23 cellular contexts compared by ENCODE assay signal in genomic region chr13:47281981-47282380, GRCh38.
DNase-seq lines count a peak whose midpoint lies in the region; ATAC-seq and TF ChIP-seq lines count a peak whose summit lies in the region.
"Had no signal": no experiment of that assay in that cellular context is flagged by ENCODE, and none has a peak within 500 bp of the region (broad histone marks: within the 10 kb centered on the region; RNA-seq: fewer than 3 reads in every experiment).

No MANE protein-coding gene starts in this region.

- H4K20me1 ChIP-seq in PC-3 (ENCODE audit: low read length): no peaks in the 10 kb centered on the region
- H4K20me1 ChIP-seq: BLaER1 had no signal

- peak; percentile 11; the same call in 1 of the 2 replicates for ATAC-seq in PC-3
- ATAC-seq: GM12878 had no signal

- no peak for DNase-seq in PC-3
- DNase-seq in head of caudate nucleus: peak in 27 of 42 donors; percentile 1 to 72 (median 27)
- no peak for DNase-seq in neural crest cell (ENCODE audit: low read depth, low spot score)
- no peak for DNase-seq in activated T-helper 1 cell treated with anti-CD3 and anti-CD28 coated beads, Interleukin-12 subunit alpha, Interleukin-12 subunit beta, Interleukin-2, Interleukin-4 antibody, amounts not matched to agents 30 ng/mL and 10 ng/mL and 1 ng/mL, durations not matched to agents 14 hours and 24 hours and 36 hours (ENCODE audit: low spot score)
- no peak for DNase-seq in dermis blood vessel endothelial cell
- no peak for DNase-seq in NCI-H1417 (lab: John Stamatoyannopoulos, UW)
- DNase-seq: 8988T; ACHN; BE2C; C1 segment of cervical spinal cord; CD4-positive, alpha-beta memory T cell; CD4-positive, CD25-positive, alpha-beta regulatory T cell; CD8-positive, alpha-beta memory T cell; COR-L47; DMS 273 treated with DMSO at 0.1 percent for 48 hours; DMS153; DMS79; DND-41; EL; GDM1 had no signal

- no peaks in the 10 kb centered on the region for H3K36me3 ChIP-seq in PC-3 (ENCODE audit: low read depth, low read length)
- H3K36me3 ChIP-seq: BE2C, BLaER1 had no signal

- H3K9me3 Mint-ChIP-seq in neural crest cell: no peaks in the 10 kb centered on the region
- no peaks in the 10 kb centered on the region for H3K9me3 Mint-ChIP-seq in activated T-helper 1 cell treated with anti-CD3 and anti-CD28 coated beads, Interleukin-12 subunit alpha, Interleukin-12 subunit beta, Interleukin-2, Interleukin-4 antibody, amounts not matched to agents 30 ng/mL and 10 ng/mL and 1 ng/mL, durations not matched to agents 14 hours and 24 hours and 36 hours

- H3K4me1 Mint-ChIP-seq in neural crest cell: peaks cover 8% of the 10 kb centered on the region
- H3K4me1 Mint-ChIP-seq in activated T-helper 1 cell treated with anti-CD3 and anti-CD28 coated beads, Interleukin-12 subunit alpha, Interleukin-12 subunit beta, Interleukin-2, Interleukin-4 antibody, amounts not matched to agents 30 ng/mL and 10 ng/mL and 1 ng/mL, durations not matched to agents 14 hours and 24 hours and 36 hours (ENCODE audit: low read depth): no peaks in the 10 kb centered on the region
- H3K4me1 Mint-ChIP-seq: CD14-positive monocyte; CD4-positive, alpha-beta memory T cell; CD4-positive, CD25-positive, alpha-beta regulatory T cell; CD8-positive, alpha-beta memory T cell had no signal

- H2AFZ ChIP-seq in PC-3 (ENCODE audit: low read length): no peak overlapping the region

- H3K4me2 ChIP-seq in PC-3 (ENCODE audit: low read length): no peak overlapping the region
- H3K4me2 ChIP-seq: BLaER1 had no signal

- peak overlapping the region; percentile 24 for H3K27ac ChIP-seq in PC-3 (ENCODE audit: low read length)
- H3K27ac ChIP-seq: BLaER1 had no signal

- H3K27me3 Mint-ChIP-seq in neural crest cell (ENCODE audit: low read depth): no peaks in the 10 kb centered on the region
- no peaks in the 10 kb centered on the region for H3K27me3 Mint-ChIP-seq in activated T-helper 1 cell treated with anti-CD3 and anti-CD28 coated beads, Interleukin-12 subunit alpha, Interleukin-12 subunit beta, Interleukin-2, Interleukin-4 antibody, amounts not matched to agents 30 ng/mL and 10 ng/mL and 1 ng/mL, durations not matched to agents 14 hours and 24 hours and 36 hours (ENCODE audit: insufficient read depth)
- H3K27me3 Mint-ChIP-seq: CD4-positive, alpha-beta memory T cell; CD4-positive, CD25-positive, alpha-beta regulatory T cell had no signal

- H3K9ac ChIP-seq in PC-3 (ENCODE audit: low read length): no peak overlapping the region
- H3K9ac ChIP-seq: BLaER1 had no signal

- CTCF ChIA-PET in PC-3 (lab: Charles Lee): no interaction called here

- H3K36me3 Mint-ChIP-seq in neural crest cell (ENCODE audit: low read depth): no peaks in the 10 kb centered on the region
- no peaks in the 10 kb centered on the region for H3K36me3 Mint-ChIP-seq in activated T-helper 1 cell treated with anti-CD3 and anti-CD28 coated beads, Interleukin-12 subunit alpha, Interleukin-12 subunit beta, Interleukin-2, Interleukin-4 antibody, amounts not matched to agents 30 ng/mL and 10 ng/mL and 1 ng/mL, durations not matched to agents 14 hours and 24 hours and 36 hours (ENCODE audit: low read depth)
- H3K36me3 Mint-ChIP-seq: CD14-positive monocyte; CD4-positive, alpha-beta memory T cell; CD4-positive, CD25-positive, alpha-beta regulatory T cell; CD8-positive, alpha-beta memory T cell had no signal

- no peaks in the 10 kb centered on the region for H3K79me2 ChIP-seq in PC-3 (ENCODE audit: low read length)

- H3F3A ChIP-seq in PC-3 (ENCODE audit: low read length, unreplicated experiment): no peaks in the 10 kb centered on the region

- BruUV-seq in PC-3 (replicated peaks; lab: Mats Ljungman, UMichigan): no TSS peak

- peaks cover 22% of the 10 kb centered on the region for H3K4me1 ChIP-seq in PC-3 (ENCODE audit: insufficient read depth, low read length)
- H3K4me1 ChIP-seq: BE2C, BLaER1 had no signal

- no peaks in the 10 kb centered on the region for H3K9me2 ChIP-seq in PC-3 (replicated peaks; ENCODE audit: low read length)

- intact Hi-C loops in PC-3 (cut with micrococcal nuclease) (loop anchor here (10.0 kb wide), 2 partner anchors 67 to 247 kb away; no protein-coding TSS in a partner anchor), head of caudate nucleus (cut with DNase I) (no loop called here)
- intact Hi-C loops in activated T-helper 1 cell treated with anti-CD3 and anti-CD28 coated beads, Interleukin-12 subunit alpha, Interleukin-12 subunit beta, Interleukin-2, Interleukin-4 antibody, amounts not matched to agents 30 ng/mL and 10 ng/mL and 1 ng/mL, durations not matched to agents 14 hours and 24 hours and 36 hours (cut with micrococcal nuclease): no loop called here

- no peak overlapping the region for H3K4me3 ChIP-seq in PC-3 (ENCODE audit: low read length)
- H3K4me3 ChIP-seq: BLaER1, GM12878 had no signal

- POLR2A ChIA-PET in PC-3 (lab: Charles Lee; ENCODE audit: unreplicated experiment): no interaction called here

- H3K27ac Mint-ChIP-seq in neural crest cell (ENCODE audit: unreplicated experiment): peak overlapping the region; percentile 12
- no peak overlapping the region for H3K27ac Mint-ChIP-seq in activated T-helper 1 cell treated with anti-CD3 and anti-CD28 coated beads, Interleukin-12 subunit alpha, Interleukin-12 subunit beta, Interleukin-2, Interleukin-4 antibody, amounts not matched to agents 30 ng/mL and 10 ng/mL and 1 ng/mL, durations not matched to agents 14 hours and 24 hours and 36 hours
- H3K27ac Mint-ChIP-seq: CD14-positive monocyte; CD4-positive, alpha-beta memory T cell; CD4-positive, CD25-positive, alpha-beta regulatory T cell; CD8-positive, alpha-beta memory T cell had no signal

- TF ChIP-seq CTCF in PC-3 (conservative IDR thresholded peaks at IDR 0.05; ENCODE audit: low read depth, low read length) (no peak), neural crest cell (conservative IDR thresholded peaks at IDR 0.05) (no peak)

- H3K9me3 ChIP-seq in PC-3 (ENCODE audit: low read length): no peaks in the 10 kb centered on the region
- H3K9me3 ChIP-seq: BE2C, BLaER1 had no signal

- no peaks in the 10 kb centered on the region for H3K27me3 ChIP-seq in PC-3 (ENCODE audit: low read length)
- H3K27me3 ChIP-seq: BLaER1 had no signal

- H3K4me3 Mint-ChIP-seq in neural crest cell: no peak overlapping the region
- H3K4me3 Mint-ChIP-seq in activated T-helper 1 cell treated with anti-CD3 and anti-CD28 coated beads, Interleukin-12 subunit alpha, Interleukin-12 subunit beta, Interleukin-2, Interleukin-4 antibody, amounts not matched to agents 30 ng/mL and 10 ng/mL and 1 ng/mL, durations not matched to agents 14 hours and 24 hours and 36 hours: no peak overlapping the region
- H3K4me3 Mint-ChIP-seq: CD14-positive monocyte; CD4-positive, alpha-beta memory T cell; CD4-positive, CD25-positive, alpha-beta regulatory T cell; CD8-positive, alpha-beta memory T cell had no signal

Comparison
In these comparisons a context has a peak if more than half of its experiments do, and no peak if none do; other contexts are left out.
1. DNase-seq: peak in head of caudate nucleus (27 of 42); none in PC-3 (single experiment), neural crest cell (single experiment), activated T-helper 1 cell treated with anti-CD3 and anti-CD28 coated beads, Interleukin-12 subunit alpha, Interleukin-12 subunit beta, Interleukin-2, Interleukin-4 antibody, amounts not matched to agents 30 ng/mL and 10 ng/mL and 1 ng/mL, durations not matched to agents 14 hours and 24 hours and 36 hours (single experiment), dermis blood vessel endothelial cell (single experiment) and NCI-H1417 (0 of 3).